Comparison of ENCODE assay signal across 8 cellular contexts in genomic region chr5:172452398-172453205, GRCh38. TPM values are rescaled to one million over a fixed set of nuclear protein-coding genes. Genes with fewer than 3 reads are reported as not detected.
DNase-seq lines count a peak whose midpoint lies in the region; ATAC-seq and TF ChIP-seq lines count a peak whose summit lies in the region.

No MANE protein-coding gene starts in this region.

- POLR2A ChIA-PET in MCF 10A (lab: Yijun Ruan, JAX): interaction anchor here (0.7 to 7.4 kb wide), 26 partner anchors 8 to 876 kb away, joined by 3 to 305 read pairs (median 4); partner anchors contain the start of genes DUSP1, FBXW11 and STC2

- peaks cover 47% of the 10 kb centered on the region for H3K27me3 Mint-ChIP-seq in stimulated activated naive CD8-positive, alpha-beta T cell treated with anti-CD3 and anti-CD28 coated beads, Interleukin-15, Interleukin-2, amounts not matched to agents 100 ng/mL and 50 ng/mL, for 24 hours
- no peaks in the 10 kb centered on the region for H3K27me3 Mint-ChIP-seq in MCF 10A (ENCODE audit: insufficient read depth, unreplicated experiment)

- no peaks in the 10 kb centered on the region for H3K9me3 Mint-ChIP-seq in stimulated activated naive CD8-positive, alpha-beta T cell treated with anti-CD3 and anti-CD28 coated beads, Interleukin-15, Interleukin-2, amounts not matched to agents 100 ng/mL and 50 ng/mL, for 24 hours
- H3K9me3 Mint-ChIP-seq in MCF 10A (ENCODE audit: unreplicated experiment): no peaks in the 10 kb centered on the region

- intact Hi-C loops in MCF 10A (cut with micrococcal nuclease): loop anchor here (1.0 to 5.0 kb wide), 4 partner anchors 34 to 265 kb away; partner anchors contain the start of gene STK10

- no peak for TF ChIP-seq CTCF in MCF 10A (IDR thresholded peaks at IDR 0.05; ENCODE audit: unreplicated experiment)

- H3K4me1 Mint-ChIP-seq in stimulated activated naive CD8-positive, alpha-beta T cell treated with anti-CD3 and anti-CD28 coated beads, Interleukin-15, Interleukin-2, amounts not matched to agents 100 ng/mL and 50 ng/mL, for 24 hours (ENCODE audit: low read depth): peaks cover 18% of the 10 kb centered on the region
- H3K4me1 Mint-ChIP-seq in MCF 10A (ENCODE audit: insufficient read depth, unreplicated experiment): peaks cover 44% of the 10 kb centered on the region

- H3K36me3 Mint-ChIP-seq in stimulated activated naive CD8-positive, alpha-beta T cell treated with anti-CD3 and anti-CD28 coated beads, Interleukin-15, Interleukin-2, amounts not matched to agents 100 ng/mL and 50 ng/mL, for 24 hours (ENCODE audit: low read depth): no peaks in the 10 kb centered on the region
- H3K36me3 Mint-ChIP-seq in MCF 10A (ENCODE audit: insufficient read depth, unreplicated experiment): peaks cover 22% of the 10 kb centered on the region

- no TSS peak for BruUV-seq in MCF 10A (replicated peaks; lab: Mats Ljungman, UMichigan)

- ATAC-seq in stimulated activated naive CD8-positive, alpha-beta T cell treated with anti-CD3 and anti-CD28 coated beads, Interleukin-15, Interleukin-2, amounts not matched to agents 100 U/mL and 50 U/mL, for 24 hours: no peak

- H3K27ac ChIP-seq in substantia nigra (ENCODE audit: low read depth, low read length, poor library complexity, severe bottlenecking): peak overlapping the region; percentile 90

- no peak for DNase-seq in stimulated activated naive CD8-positive, alpha-beta T cell treated with anti-CD3 and anti-CD28 coated beads, Interleukin-15, Interleukin-2, amounts not matched to agents 100 U/mL and 50 U/mL, for 24 hours
- peak; percentile 61 for DNase-seq in MCF 10A (ENCODE audit: unreplicated experiment)
- peak; percentile 79 for DNase-seq in iris pigment epithelial cell (ENCODE audit: low read depth)
- peak in 19 of 49 donors; percentile 19 to 67 (median 39) for DNase-seq in substantia nigra (lab: John Stamatoyannopoulos, UW)
- no peak for DNase-seq in ecto neural progenitor cell (ENCODE audit: low spot score)
- no peak for DNase-seq in GM19238 (ENCODE audit: insufficient read length, low spot score)
- DNase-seq in NK-92 treated with Interleukin-12 subunit alpha and Interleukin-12 subunit beta, amount 100 ng/mL, for 24 hours (lab: John Stamatoyannopoulos, UW): no peak

- peak overlapping the region; percentile 60 for H3K4me3 Mint-ChIP-seq in stimulated activated naive CD8-positive, alpha-beta T cell treated with anti-CD3 and anti-CD28 coated beads, Interleukin-15, Interleukin-2, amounts not matched to agents 100 ng/mL and 50 ng/mL, for 24 hours
- H3K4me3 Mint-ChIP-seq in MCF 10A (ENCODE audit: unreplicated experiment): peak overlapping the region; percentile 91

- no peak overlapping the region for H3K27ac Mint-ChIP-seq in stimulated activated naive CD8-positive, alpha-beta T cell treated with anti-CD3 and anti-CD28 coated beads, Interleukin-15, Interleukin-2, amounts not matched to agents 100 ng/mL and 50 ng/mL, for 24 hours
- H3K27ac Mint-ChIP-seq in MCF 10A (ENCODE audit: low read depth, unreplicated experiment): peak overlapping the region; percentile 90

- CTCF ChIA-PET in MCF 10A (lab: Yijun Ruan, JAX): interaction anchor here (0.5 to 5.4 kb wide), 34 partner anchors 9 to 542 kb away, joined by 3 to 147 read pairs (median 4); no protein-coding TSS in a partner anchor

RNA-seq across cellular contexts. Expression of gene SH3PXD2B, which starts 1.7 kb away (rescaled TPM):
- 34.1 and 42.3 TPM in 2 replicates for total RNA-seq in MCF 10A (2022)

Comparison
In these comparisons a context has a peak if more than half of its experiments do, and no peak if none do; other contexts are left out.
1. DNase-seq: peak in MCF 10A (single experiment) and iris pigment epithelial cell (single experiment); none in stimulated activated naive CD8-positive, alpha-beta T cell treated with anti-CD3 and anti-CD28 coated beads, Interleukin-15, Interleukin-2, amounts not matched to agents 100 U/mL and 50 U/mL, for 24 hours (single experiment), ecto neural progenitor cell (single experiment), GM19238 (single experiment) and NK-92 treated with Interleukin-12 subunit alpha and Interleukin-12 subunit beta, amount 100 ng/mL, for 24 hours (single experiment).